In the genomic region with DNA sequence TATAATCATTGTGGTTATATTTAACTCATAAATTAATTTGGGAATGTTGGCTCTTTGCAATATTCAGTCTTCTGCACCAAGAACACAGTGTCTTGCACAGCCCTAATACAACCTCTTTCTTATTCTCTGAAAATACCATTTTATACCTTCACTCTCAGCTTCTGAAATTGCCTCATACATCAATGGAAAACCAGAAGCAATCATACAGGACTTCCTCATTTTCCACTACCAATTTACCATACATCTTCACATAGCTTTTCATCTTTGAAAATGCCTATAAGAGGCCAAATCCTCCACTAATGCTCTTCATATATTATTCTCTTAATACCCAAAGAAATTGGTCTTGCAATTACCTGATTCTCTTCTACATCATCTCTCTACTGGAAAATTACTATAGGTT, we compare ENCODE assay signal across 22 cellular contexts. TPM values are rescaled to one million over a fixed set of nuclear protein-coding genes. Genes with fewer than 3 reads are reported as not detected.
"Had no signal": no experiment of that assay in that cellular context is flagged by ENCODE, and none has a peak within 500 bp of the region (broad histone marks: within the 10 kb centered on the region; RNA-seq: fewer than 3 reads in every experiment).

No MANE protein-coding gene starts in this region.

- H3K36me3 ChIP-seq: esophagus muscularis mucosa, gastrocnemius medialis, heart right ventricle, pancreas, thyroid gland had no signal

- H3K9me3 ChIP-seq: esophagus muscularis mucosa, gastrocnemius medialis, pancreas, thyroid gland had no signal

- H3K4me2 ChIP-seq: smooth muscle cell had no signal

- H3K27ac ChIP-seq: epithelial cell of prostate, esophagus muscularis mucosa, gastrocnemius medialis, heart right ventricle, pancreas, thyroid gland had no signal

- H3K4me1 ChIP-seq: esophagus muscularis mucosa, gastrocnemius medialis, heart right ventricle, pancreas, thyroid gland had no signal

- ATAC-seq: effector memory CD8-positive, alpha-beta T cell; gastrocnemius medialis; heart right ventricle; pancreas; right cardiac atrium had no signal

- FAIRE-seq: islet of Langerhans, urothelium cell line had no signal

- DNase-seq: effector memory CD8-positive, alpha-beta T cell; gastrocnemius medialis; heart right ventricle; hypothalamus; kidney glomerular epithelial cell; mesendoderm; naive B cell; occipital lobe; pancreas; right cardiac atrium; stimulated activated CD4-positive, alpha-beta T cell treated with anti-CD3 and anti-CD28 coated beads, Interleukin-2, amount 100 ng/mL, for 48 hours; stimulated activated naive CD4-positive, alpha-beta T cell treated with Interleukin-2 at 50 U/mL for 16 hours; thyroid gland had no signal

- H3K27me3 ChIP-seq: esophagus muscularis mucosa, gastrocnemius medialis, pancreas, thyroid gland had no signal

- H3K4me3 ChIP-seq: esophagus muscularis mucosa, gastrocnemius medialis, heart right ventricle, pancreas, smooth muscle cell, thyroid gland had no signal

RNA-seq across cellular contexts. Expression of a gene that starts 4.3 kb away (rescaled TPM):
- total RNA-seq: esophagus muscularis mucosa, fibroblast of villous mesenchyme, gastrocnemius medialis, heart right ventricle, liver, lung microvascular endothelial cell, occipital lobe, pancreas, progenitor cell of endocrine pancreas, right cardiac atrium, smooth muscle cell, thyroid gland had no signal
- polyA plus RNA-seq: heart right ventricle, liver, pancreas, right cardiac atrium, smooth muscle cell had no signal

RNA-seq across cellular contexts. Expression of a gene that starts 6.7 kb away (rescaled TPM):
- total RNA-seq: esophagus muscularis mucosa, gastrocnemius medialis, heart right ventricle, right cardiac atrium had no signal
- polyA plus RNA-seq: heart right ventricle, liver, pancreas, right cardiac atrium had no signal

RNA-seq across cellular contexts. Expression of a gene that starts 21.0 kb away (rescaled TPM):
- total RNA-seq: heart right ventricle had no signal
- polyA plus RNA-seq: heart right ventricle, liver, pancreas, right cardiac atrium, smooth muscle cell had no signal
